ENCODE assay signal across 12 cellular contexts in genomic region chr3:27311400-27311799, GRCh38. TPM values are rescaled to one million over a fixed set of nuclear protein-coding genes. Genes with fewer than 3 reads are reported as not detected.
DNase-seq lines count a peak whose midpoint lies in the region; ATAC-seq and TF ChIP-seq lines count a peak whose summit lies in the region.
"Had no signal": no experiment of that assay in that cellular context is flagged by ENCODE, and none has a peak within 500 bp of the region (broad histone marks: within the 10 kb centered on the region; RNA-seq: fewer than 3 reads in every experiment).

No MANE protein-coding gene starts in this region.

- H3K36me3 Mint-ChIP-seq in activated CD8-positive, alpha-beta memory T cell treated with anti-CD3 and anti-CD28 coated beads, Interleukin-2, amount 10 ng/mL, durations not matched to agents 7 days and 5 days: no peaks in the 10 kb centered on the region
- H3K36me3 Mint-ChIP-seq: CD4-positive, alpha-beta memory T cell had no signal

- CTCF ChIA-PET in activated CD8-positive, alpha-beta memory T cell treated with anti-CD3 and anti-CD28 coated beads, Interleukin-2, amount 10 ng/mL, durations not matched to agents 7 days and 5 days (lab: Charles Lee): interaction anchor here (0.6 to 3.9 kb wide), 6 partner anchors 34 to 400 kb away, joined by 3 to 18 read pairs (median 4); no protein-coding TSS in a partner anchor

- peaks cover 4% of the 10 kb centered on the region for H3K4me1 Mint-ChIP-seq in activated CD8-positive, alpha-beta memory T cell treated with anti-CD3 and anti-CD28 coated beads, Interleukin-2, amount 10 ng/mL, durations not matched to agents 7 days and 5 days
- H3K4me1 Mint-ChIP-seq: CD4-positive, alpha-beta memory T cell had no signal

- no peaks in the 10 kb centered on the region for H3K9me3 Mint-ChIP-seq in activated CD8-positive, alpha-beta memory T cell treated with anti-CD3 and anti-CD28 coated beads, Interleukin-2, amount 10 ng/mL, durations not matched to agents 7 days and 5 days (ENCODE audit: low read depth)
- H3K9me3 Mint-ChIP-seq: CD4-positive, alpha-beta memory T cell had no signal

- no peak overlapping the region for H3K27ac Mint-ChIP-seq in activated CD8-positive, alpha-beta memory T cell treated with anti-CD3 and anti-CD28 coated beads, Interleukin-2, amount 10 ng/mL, durations not matched to agents 7 days and 5 days

- H3K27me3 Mint-ChIP-seq in activated CD8-positive, alpha-beta memory T cell treated with anti-CD3 and anti-CD28 coated beads, Interleukin-2, amount 10 ng/mL, durations not matched to agents 7 days and 5 days: peaks cover 5% of the 10 kb centered on the region
- H3K27me3 Mint-ChIP-seq: CD4-positive, alpha-beta memory T cell had no signal

- no peak for TF ChIP-seq CTCF in AG09309 (IDR thresholded peaks at IDR 0.05; ENCODE audit: control insufficient read depth, insufficient read depth, low read depth, low read length, missing control alignments)

- ATAC-seq in GM18861 (IDR thresholded peaks at IDR 0.05; ENCODE audit: unreplicated experiment): no peak
- ATAC-seq in activated CD8-positive, alpha-beta memory T cell treated with anti-CD3 and anti-CD28 coated beads, Interleukin-2, amount 10 ng/mL, durations not matched to agents 7 days and 5 days: no peak

- no peak overlapping the region for H3K4me3 ChIP-seq in AG09309 (ENCODE audit: control insufficient read depth, low read depth, low read length)
- H3K4me3 ChIP-seq: tibial artery had no signal

- DNase-seq in AG09309 (ENCODE audit: low read depth): peak; percentile 87
- peak; percentile 98 for DNase-seq in HT1080 (ENCODE audit: low read depth)
- peak; percentile 90 for DNase-seq in astrocyte of the hippocampus (ENCODE audit: low read depth, low spot score)
- DNase-seq in kidney glomerular epithelial cell (lab: John Stamatoyannopoulos, UW): peak; percentile 94
- no peak for DNase-seq in Kasumi-1 (lab: John Stamatoyannopoulos, UW)
- no peak for DNase-seq in activated CD8-positive, alpha-beta memory T cell treated with anti-CD3 and anti-CD28 coated beads, Interleukin-2, amount 10 ng/mL, durations not matched to agents 7 days and 5 days
- no peak for DNase-seq in NCI-H2081 treated with DMSO at 0.1 percent for 48 hours (lab: John Stamatoyannopoulos, UW)
- DNase-seq: activated CD4-positive, CD25-positive, alpha-beta regulatory T cell; activated naive CD4-positive, alpha-beta T cell treated with anti-CD3 and anti-CD28 coated beads, Interleukin-2, amount 50 U/mL, for 16 hours; tibial artery had no signal

- no peak overlapping the region for H3K4me3 Mint-ChIP-seq in activated CD8-positive, alpha-beta memory T cell treated with anti-CD3 and anti-CD28 coated beads, Interleukin-2, amount 10 ng/mL, durations not matched to agents 7 days and 5 days
- H3K4me3 Mint-ChIP-seq: CD4-positive, alpha-beta memory T cell had no signal

RNA-seq across cellular contexts. Expression of gene NEK10, which starts 57.8 kb away (rescaled TPM):
- 0.47 and 1.0 TPM in 2 replicates for total RNA-seq in HT1080 (2014; rRNA removed; shearing (Covaris generic))
- polyA plus RNA-seq in HT1080 (2015; cell fraction: cytosol; rRNA removed): 0.60 and 0.84 TPM in 2 replicates
- 4.6 and 6.3 TPM in 2 replicates for polyA plus RNA-seq in HT1080 (2015; cell fraction: nucleus; rRNA removed)
- total RNA-seq in activated CD8-positive, alpha-beta memory T cell treated with anti-CD3 and anti-CD28 coated beads, Interleukin-2, amount 10 ng/mL, durations not matched to agents 7 days and 5 days: under 1 TPM; 0.70 to 0.73 TPM

Comparison
In these comparisons a context has a peak if more than half of its experiments do, and no peak if none do; other contexts are left out.
1. DNase-seq: peak in AG09309 (single experiment), HT1080 (single experiment), astrocyte of the hippocampus (single experiment) and kidney glomerular epithelial cell (single experiment); none in Kasumi-1 (0 of 2), activated CD8-positive, alpha-beta memory T cell treated with anti-CD3 and anti-CD28 coated beads, Interleukin-2, amount 10 ng/mL, durations not matched to agents 7 days and 5 days (single experiment) and NCI-H2081 treated with DMSO at 0.1 percent for 48 hours (single experiment).